In genomic region chr9:93860694-93861658, GRCh38 we compare ENCODE assay signal across 2 cellular contexts.
TF ChIP-seq lines count a peak whose summit lies in the region.

No MANE protein-coding gene starts in this region.

TF ChIP-seq in SK-N-SH, 30 proteins besides CTCF, POLR2A, EP300 and RAD21 (continued from another document):
- no peak for TF ChIP-seq USF2 (IDR thresholded peaks at IDR 0.05; ENCODE audit: borderline replicate concordance, low read depth, low read length)
- TF ChIP-seq JUND (IDR thresholded peaks at IDR 0.05): no peak
- TF ChIP-seq TCF12 (IDR thresholded peaks at IDR 0.05): no peak
- TF ChIP-seq FOXJ3 (CRISPR knock-in tag; IDR thresholded peaks at IDR 0.05): no peak
- no peak for TF ChIP-seq MEF2A (IDR thresholded peaks at IDR 0.05; ENCODE audit: borderline replicate concordance, low read depth)
- no peak for TF ChIP-seq ELF1 (IDR thresholded peaks at IDR 0.05)
- no peak for TF ChIP-seq EZH2phosphoT487 (IDR thresholded peaks at IDR 0.05; ENCODE audit: borderline replicate concordance, low read depth)
- TF ChIP-seq SMC3 (IDR thresholded peaks at IDR 0.05; ENCODE audit: low read depth, low read length): no peak
- no peak for TF ChIP-seq ZBTB33 (IDR thresholded peaks at IDR 0.05; ENCODE audit: borderline replicate concordance, low read depth)
- TF ChIP-seq TAF1 (IDR thresholded peaks at IDR 0.05; ENCODE audit: borderline replicate concordance, low read depth, low read length): no peak

TF ChIP-seq in HepG2, 621 proteins besides CTCF, POLR2A, EP300 and RAD21 (continued from another document):
- no peak for TF ChIP-seq HNF4G (IDR thresholded peaks at IDR 0.05; ENCODE audit: borderline replicate concordance, low read depth, low read length)
- no peak for TF ChIP-seq HNF4G (CRISPR knock-in tag; IDR thresholded peaks at IDR 0.05; ENCODE audit: borderline replicate concordance, low read depth)
- no peak for TF ChIP-seq ZNF124 (CRISPR knock-in tag; IDR thresholded peaks at IDR 0.05)
